Comparison of ENCODE assay signal across 35 cellular contexts in genomic region chr13:46830405-46831005, GRCh38.
"Had no signal": no experiment of that assay in that cellular context is flagged by ENCODE, and none has a peak within 500 bp of the region (broad histone marks: within the 10 kb centered on the region; RNA-seq: fewer than 3 reads in every experiment).

No MANE protein-coding gene starts in this region.

- H3K9me3 Mint-ChIP-seq: activated B cell treated with CpG ODN at 0.5 μM for 24 hours; activated CD4-positive, alpha-beta memory T cell treated with anti-CD3 and anti-CD28 coated beads for 36 hours; activated CD4-positive, alpha-beta T cell treated with anti-CD3 and anti-CD28 coated beads, Interleukin-2, amount 10 ng/mL, durations not matched to agents 24 days and 14 days; activated CD8-positive, alpha-beta T cell treated with anti-CD3 and anti-CD28 coated beads for 36 hours; activated naive CD4-positive, alpha-beta T cell treated with anti-CD3 and anti-CD28 coated beads, Interleukin-2, amount 10 ng/mL, durations not matched to agents 7 days and 5 days; activated naive CD4-positive, alpha-beta T cell treated with anti-CD3 and anti-CD28 coated beads, Interleukin-2, amount 50 U/mL, for 24 hours; activated naive CD8-positive, alpha-beta T cell treated with anti-CD3 and anti-CD28 coated beads, Interleukin-2, amount 10 ng/mL, durations not matched to agents 7 days and 5 days; activated naive CD8-positive, alpha-beta T cell treated with anti-CD3 and anti-CD28 coated beads, Interleukin-2, amount 50 U/mL, for 24 hours; activated T-cell treated with anti-CD3 and anti-CD28 coated beads, Interleukin-2, amount 50 U/mL, for 4 hours; activated T-helper 2 cell treated with anti-CD3 and anti-CD28 coated beads, Interferon-gamma antibody, Interleukin-2, Interleukin-4, amounts not matched to agents 10 μg/mL and 5 μg/mL and 100 μg/mL, durations not matched to agents 14 hours and 24 hours and 36 hours; central memory CD8-positive, alpha-beta T cell; T-helper 1 cell treated with Interleukin-12 subunit alpha and Interleukin-12 subunit beta and Interleukin-4 antibody, amounts not matched to agents 30 μg/mL and 1 μg/mL, for 36 hours; T-helper 2 cell treated with Interferon-gamma antibody and Interleukin-4, amounts not matched to agents 5 μg/mL and 100 μg/mL, for 36 hours had no signal

- ATAC-seq: activated CD8-positive, alpha-beta T cell treated with anti-CD3 and anti-CD28 coated beads for 36 hours; activated naive CD8-positive, alpha-beta T cell treated with anti-CD3 and anti-CD28 coated beads, Interleukin-2, amount 50 U/mL, for 24 hours; activated T-cell treated with anti-CD3 and anti-CD28 coated beads, Interleukin-2, amount 50 U/mL, for 4 hours; body of pancreas had no signal

- DNase-seq: activated B cell treated with CpG ODN at 0.5 μM for 24 hours; activated CD4-positive, alpha-beta memory T cell treated with anti-CD3 and anti-CD28 coated beads for 36 hours; activated CD4-positive, alpha-beta T cell treated with anti-CD3 and anti-CD28 coated beads for 4 hours; activated CD4-positive, alpha-beta T cell treated with anti-CD3 and anti-CD28 coated beads, Interleukin-2, amount 10 ng/mL, durations not matched to agents 24 days and 14 days; activated CD4-positive, alpha-beta T cell treated with anti-CD3 and anti-CD28 coated beads, Interleukin-2, amount 50 U/mL, for 1 hour; activated CD4-positive, alpha-beta T cell treated with anti-CD3 and anti-CD28 coated beads, Interleukin-2, amount 50 U/mL, for 4 hours; activated CD4-positive, CD25-positive, alpha-beta regulatory T cell treated with anti-CD3 and anti-CD28 coated beads, Interleukin-2, amount 50 U/mL, for 72 hours; activated CD8-positive, alpha-beta memory T cell treated with anti-CD3 and anti-CD28 coated beads, Interleukin-2, amount 50 U/mL, for 4 hours; activated CD8-positive, alpha-beta T cell treated with anti-CD3 and anti-CD28 coated beads for 36 hours; activated effector memory CD4-positive, alpha-beta T cell treated with Interleukin-2 at 50 U/mL for 16 hours; activated gamma-delta T cell; activated naive CD4-positive, alpha-beta T cell treated with anti-CD3 and anti-CD28 coated beads, Interleukin-2, amount 10 ng/mL, durations not matched to agents 7 days and 5 days; activated naive CD4-positive, alpha-beta T cell treated with Interleukin-2 at 50 U/mL for 16 hours; activated naive CD8-positive, alpha-beta T cell treated with anti-CD3 and anti-CD28 coated beads, Interleukin-2, amount 10 ng/mL, durations not matched to agents 7 days and 5 days; activated naive CD8-positive, alpha-beta T cell treated with anti-CD3 and anti-CD28 coated beads, Interleukin-2, amount 50 U/mL, for 24 hours; activated T-cell treated with anti-CD3 and anti-CD28 coated beads for 4 hours; activated T-cell treated with anti-CD3 and anti-CD28 coated beads, Interleukin-2, amount 50 U/mL, for 1 hour; activated T-cell treated with anti-CD3 and anti-CD28 coated beads, Interleukin-2, amount 50 U/mL, for 4 hours; amygdala; anterior cingulate cortex; body of pancreas; caudate nucleus; T-helper 1 cell; T-helper 2 cell; T-helper 9 cell had no signal

- H3K4me3 ChIP-seq: ascending aorta, body of pancreas, cardiac muscle cell had no signal

- FAIRE-seq: TTC549 had no signal

- H3K27ac ChIP-seq: ascending aorta, body of pancreas, cardiac muscle cell, VCaP had no signal

- H3K36me3 Mint-ChIP-seq: activated CD4-positive, alpha-beta memory T cell treated with anti-CD3 and anti-CD28 coated beads for 36 hours; activated naive CD4-positive, alpha-beta T cell treated with anti-CD3 and anti-CD28 coated beads, Interleukin-2, amount 10 ng/mL, durations not matched to agents 7 days and 5 days; activated naive CD4-positive, alpha-beta T cell treated with anti-CD3 and anti-CD28 coated beads, Interleukin-2, amount 50 U/mL, for 24 hours; activated naive CD8-positive, alpha-beta T cell; activated naive CD8-positive, alpha-beta T cell treated with anti-CD3 and anti-CD28 coated beads, Interleukin-2, amount 10 ng/mL, durations not matched to agents 7 days and 5 days had no signal

- H3K9me3 ChIP-seq: ascending aorta, body of pancreas had no signal

- H3K36me3 ChIP-seq: cardiac muscle cell had no signal

- H3K27me3 ChIP-seq: ascending aorta, body of pancreas, cardiac muscle cell had no signal

- H3K4me1 ChIP-seq: ascending aorta, body of pancreas had no signal

- H3K4me1 Mint-ChIP-seq: activated B cell treated with CpG ODN at 0.5 μM for 24 hours; activated CD4-positive, alpha-beta T cell treated with anti-CD3 and anti-CD28 coated beads, Interleukin-2, amount 10 ng/mL, durations not matched to agents 24 days and 14 days; activated naive CD4-positive, alpha-beta T cell treated with anti-CD3 and anti-CD28 coated beads, Interleukin-2, amount 10 ng/mL, durations not matched to agents 7 days and 5 days; activated naive CD4-positive, alpha-beta T cell treated with anti-CD3 and anti-CD28 coated beads, Interleukin-2, amount 50 U/mL, for 24 hours; activated naive CD8-positive, alpha-beta T cell treated with anti-CD3 and anti-CD28 coated beads, Interleukin-2, amount 10 ng/mL, durations not matched to agents 7 days and 5 days; activated naive CD8-positive, alpha-beta T cell treated with anti-CD3 and anti-CD28 coated beads, Interleukin-2, amount 50 U/mL, for 24 hours; central memory CD8-positive, alpha-beta T cell had no signal

- H3K27me3 Mint-ChIP-seq: activated CD4-positive, alpha-beta memory T cell treated with anti-CD3 and anti-CD28 coated beads for 36 hours; activated naive CD8-positive, alpha-beta T cell; activated naive CD8-positive, alpha-beta T cell treated with anti-CD3 and anti-CD28 coated beads, Interleukin-2, amount 50 U/mL, for 24 hours had no signal

- H3K27ac Mint-ChIP-seq: activated B cell treated with CpG ODN at 0.5 μM for 24 hours; activated CD4-positive, alpha-beta memory T cell treated with anti-CD3 and anti-CD28 coated beads for 36 hours; activated CD4-positive, alpha-beta T cell treated with anti-CD3 and anti-CD28 coated beads, Interleukin-2, amount 10 ng/mL, durations not matched to agents 24 days and 14 days; activated CD8-positive, alpha-beta T cell treated with anti-CD3 and anti-CD28 coated beads for 36 hours; activated naive CD4-positive, alpha-beta T cell treated with anti-CD3 and anti-CD28 coated beads, Interleukin-2, amount 10 ng/mL, durations not matched to agents 7 days and 5 days; activated naive CD4-positive, alpha-beta T cell treated with anti-CD3 and anti-CD28 coated beads, Interleukin-2, amount 50 U/mL, for 24 hours; activated naive CD8-positive, alpha-beta T cell; activated naive CD8-positive, alpha-beta T cell treated with anti-CD3 and anti-CD28 coated beads, Interleukin-2, amount 10 ng/mL, durations not matched to agents 7 days and 5 days; activated naive CD8-positive, alpha-beta T cell treated with anti-CD3 and anti-CD28 coated beads, Interleukin-2, amount 50 U/mL, for 24 hours; activated T-helper 2 cell treated with anti-CD3 and anti-CD28 coated beads, Interferon-gamma antibody, Interleukin-2, Interleukin-4, amounts not matched to agents 10 μg/mL and 5 μg/mL and 100 μg/mL, durations not matched to agents 14 hours and 24 hours and 36 hours; T-helper 1 cell treated with Interleukin-12 subunit alpha and Interleukin-12 subunit beta and Interleukin-4 antibody, amounts not matched to agents 30 μg/mL and 1 μg/mL, for 36 hours; T-helper 2 cell treated with Interferon-gamma antibody and Interleukin-4, amounts not matched to agents 5 μg/mL and 100 μg/mL, for 36 hours had no signal

- H3K4me3 Mint-ChIP-seq: activated B cell treated with CpG ODN at 0.5 μM for 24 hours; activated CD4-positive, alpha-beta memory T cell treated with anti-CD3 and anti-CD28 coated beads for 36 hours; activated CD4-positive, alpha-beta T cell treated with anti-CD3 and anti-CD28 coated beads, Interleukin-2, amount 10 ng/mL, durations not matched to agents 24 days and 14 days; activated CD8-positive, alpha-beta T cell treated with anti-CD3 and anti-CD28 coated beads for 36 hours; activated naive CD4-positive, alpha-beta T cell treated with anti-CD3 and anti-CD28 coated beads, Interleukin-2, amount 10 ng/mL, durations not matched to agents 7 days and 5 days; activated naive CD4-positive, alpha-beta T cell treated with anti-CD3 and anti-CD28 coated beads, Interleukin-2, amount 50 U/mL, for 24 hours; activated naive CD8-positive, alpha-beta T cell; activated naive CD8-positive, alpha-beta T cell treated with anti-CD3 and anti-CD28 coated beads, Interleukin-2, amount 10 ng/mL, durations not matched to agents 7 days and 5 days; activated naive CD8-positive, alpha-beta T cell treated with anti-CD3 and anti-CD28 coated beads, Interleukin-2, amount 50 U/mL, for 24 hours; activated T-cell treated with anti-CD3 and anti-CD28 coated beads, Interleukin-2, amount 50 U/mL, for 4 hours; central memory CD8-positive, alpha-beta T cell; T-helper 1 cell treated with Interleukin-12 subunit alpha and Interleukin-12 subunit beta and Interleukin-4 antibody, amounts not matched to agents 30 μg/mL and 1 μg/mL, for 36 hours; T-helper 2 cell treated with Interferon-gamma antibody and Interleukin-4, amounts not matched to agents 5 μg/mL and 100 μg/mL, for 36 hours had no signal
